ENCODE assay signal across 33 cellular contexts in genomic region chr13:68995972-68996670, GRCh38.
"Had no signal": no experiment of that assay in that cellular context is flagged by ENCODE, and none has a peak within 500 bp of the region (broad histone marks: within the 10 kb centered on the region; RNA-seq: fewer than 3 reads in every experiment).

No MANE protein-coding gene starts in this region.

- H3K27ac ChIP-seq: adrenal gland, body of pancreas, epithelial cell of prostate, esophagus squamous epithelium, gastroesophageal sphincter, heart right ventricle, WERI-Rb-1 had no signal

- ATAC-seq: activated CD4-positive, alpha-beta T cell treated with anti-CD3 and anti-CD28 coated beads for 36 hours; activated CD8-positive, alpha-beta memory T cell treated with anti-CD3 and anti-CD28 coated beads, Interleukin-2, amount 10 ng/mL, durations not matched to agents 7 days and 5 days; activated CD8-positive, alpha-beta T cell treated with anti-CD3 and anti-CD28 coated beads, Interleukin-2, amount 10 ng/mL, durations not matched to agents 7 days and 5 days; activated naive CD8-positive, alpha-beta T cell treated with anti-CD3 and anti-CD28 coated beads, Interleukin-2, amount 50 U/mL, for 24 hours; body of pancreas; gastroesophageal sphincter; heart right ventricle; T-helper 17 cell had no signal

- H3K4me3 Mint-ChIP-seq: activated CD4-positive, alpha-beta memory T cell treated with anti-CD3 and anti-CD28 coated beads for 36 hours; activated CD4-positive, alpha-beta T cell treated with anti-CD3 and anti-CD28 coated beads for 36 hours; activated CD4-positive, alpha-beta T cell treated with anti-CD3 and anti-CD28 coated beads, Interleukin-2, amount 10 ng/mL, durations not matched to agents 24 days and 14 days; activated CD8-positive, alpha-beta memory T cell treated with anti-CD3 and anti-CD28 coated beads, Interleukin-2, amount 10 ng/mL, durations not matched to agents 7 days and 5 days; activated CD8-positive, alpha-beta T cell treated with anti-CD3 and anti-CD28 coated beads, Interleukin-2, amount 10 ng/mL, durations not matched to agents 7 days and 5 days; activated naive CD4-positive, alpha-beta T cell treated with anti-CD3 and anti-CD28 coated beads for 36 hours; activated naive CD4-positive, alpha-beta T cell treated with anti-CD3 and anti-CD28 coated beads, Interleukin-2, amount 50 U/mL, for 24 hours; activated naive CD8-positive, alpha-beta T cell treated with anti-CD3 and anti-CD28 coated beads for 36 hours; activated naive CD8-positive, alpha-beta T cell treated with anti-CD3 and anti-CD28 coated beads, Interleukin-2, amount 50 U/mL, for 24 hours; activated T-helper 1 cell treated with anti-CD3 and anti-CD28 coated beads, Interleukin-12 subunit alpha, Interleukin-12 subunit beta, Interleukin-2, Interleukin-4 antibody, amounts not matched to agents 30 ng/mL and 10 ng/mL and 1 ng/mL, durations not matched to agents 14 hours and 24 hours and 36 hours; T-helper 17 cell; T-helper 2 cell treated with Interferon-gamma antibody and Interleukin-4, amounts not matched to agents 5 μg/mL and 100 μg/mL, for 36 hours had no signal

- H3K27ac Mint-ChIP-seq: activated CD4-positive, alpha-beta memory T cell treated with anti-CD3 and anti-CD28 coated beads for 36 hours; activated CD4-positive, alpha-beta T cell treated with anti-CD3 and anti-CD28 coated beads for 36 hours; activated CD4-positive, alpha-beta T cell treated with anti-CD3 and anti-CD28 coated beads, Interleukin-2, amount 10 ng/mL, durations not matched to agents 24 days and 14 days; activated CD8-positive, alpha-beta memory T cell treated with anti-CD3 and anti-CD28 coated beads, Interleukin-2, amount 10 ng/mL, durations not matched to agents 7 days and 5 days; activated CD8-positive, alpha-beta T cell treated with anti-CD3 and anti-CD28 coated beads, Interleukin-2, amount 10 ng/mL, durations not matched to agents 7 days and 5 days; activated naive CD4-positive, alpha-beta T cell treated with anti-CD3 and anti-CD28 coated beads for 36 hours; activated naive CD4-positive, alpha-beta T cell treated with anti-CD3 and anti-CD28 coated beads, Interleukin-2, amount 50 U/mL, for 24 hours; activated naive CD8-positive, alpha-beta T cell treated with anti-CD3 and anti-CD28 coated beads for 36 hours; activated naive CD8-positive, alpha-beta T cell treated with anti-CD3 and anti-CD28 coated beads, Interleukin-2, amount 50 U/mL, for 24 hours; activated T-helper 1 cell treated with anti-CD3 and anti-CD28 coated beads, Interleukin-12 subunit alpha, Interleukin-12 subunit beta, Interleukin-2, Interleukin-4 antibody, amounts not matched to agents 30 ng/mL and 10 ng/mL and 1 ng/mL, durations not matched to agents 14 hours and 24 hours and 36 hours; activated T-helper 2 cell treated with anti-CD3 and anti-CD28 coated beads, Interferon-gamma antibody, Interleukin-2, Interleukin-4, amounts not matched to agents 10 μg/mL and 5 μg/mL and 100 μg/mL, durations not matched to agents 14 hours and 24 hours and 36 hours; T-helper 17 cell; T-helper 2 cell treated with Interferon-gamma antibody and Interleukin-4, amounts not matched to agents 5 μg/mL and 100 μg/mL, for 36 hours had no signal

- H3K36me3 ChIP-seq: adrenal gland, esophagus squamous epithelium, gastroesophageal sphincter, heart right ventricle, WERI-Rb-1 had no signal

- H3K27me3 Mint-ChIP-seq: activated CD4-positive, alpha-beta memory T cell treated with anti-CD3 and anti-CD28 coated beads for 36 hours; activated CD4-positive, alpha-beta T cell treated with anti-CD3 and anti-CD28 coated beads for 36 hours; activated CD4-positive, alpha-beta T cell treated with anti-CD3 and anti-CD28 coated beads, Interleukin-2, amount 10 ng/mL, durations not matched to agents 24 days and 14 days; activated CD8-positive, alpha-beta memory T cell treated with anti-CD3 and anti-CD28 coated beads, Interleukin-2, amount 10 ng/mL, durations not matched to agents 7 days and 5 days; activated naive CD4-positive, alpha-beta T cell treated with anti-CD3 and anti-CD28 coated beads, Interleukin-2, amount 50 U/mL, for 24 hours; activated naive CD8-positive, alpha-beta T cell treated with anti-CD3 and anti-CD28 coated beads for 36 hours; activated naive CD8-positive, alpha-beta T cell treated with anti-CD3 and anti-CD28 coated beads, Interleukin-2, amount 50 U/mL, for 24 hours; T-helper 17 cell had no signal

- H3K4me1 Mint-ChIP-seq: activated CD4-positive, alpha-beta T cell treated with anti-CD3 and anti-CD28 coated beads for 36 hours; activated CD4-positive, alpha-beta T cell treated with anti-CD3 and anti-CD28 coated beads, Interleukin-2, amount 10 ng/mL, durations not matched to agents 24 days and 14 days; activated CD8-positive, alpha-beta memory T cell treated with anti-CD3 and anti-CD28 coated beads, Interleukin-2, amount 10 ng/mL, durations not matched to agents 7 days and 5 days; activated naive CD4-positive, alpha-beta T cell treated with anti-CD3 and anti-CD28 coated beads, Interleukin-2, amount 50 U/mL, for 24 hours; activated naive CD8-positive, alpha-beta T cell treated with anti-CD3 and anti-CD28 coated beads for 36 hours; activated naive CD8-positive, alpha-beta T cell treated with anti-CD3 and anti-CD28 coated beads, Interleukin-2, amount 50 U/mL, for 24 hours; T-helper 17 cell had no signal

- H3K4me3 ChIP-seq: adrenal gland, body of pancreas, esophagus squamous epithelium, gastroesophageal sphincter, heart right ventricle had no signal

- H3K36me3 Mint-ChIP-seq: activated CD4-positive, alpha-beta memory T cell treated with anti-CD3 and anti-CD28 coated beads for 36 hours; activated CD8-positive, alpha-beta memory T cell treated with anti-CD3 and anti-CD28 coated beads, Interleukin-2, amount 10 ng/mL, durations not matched to agents 7 days and 5 days; activated naive CD4-positive, alpha-beta T cell treated with anti-CD3 and anti-CD28 coated beads, Interleukin-2, amount 50 U/mL, for 24 hours; activated naive CD8-positive, alpha-beta T cell treated with anti-CD3 and anti-CD28 coated beads for 36 hours had no signal

- H3K9me3 ChIP-seq: body of pancreas, esophagus squamous epithelium had no signal

- H3K27me3 ChIP-seq: adrenal gland, body of pancreas, esophagus squamous epithelium, gastroesophageal sphincter, heart right ventricle had no signal

- H3K4me1 ChIP-seq: adrenal gland, body of pancreas, esophagus squamous epithelium, gastroesophageal sphincter, heart right ventricle had no signal

- DNase-seq: activated CD4-positive, alpha-beta memory T cell treated with anti-CD3 and anti-CD28 coated beads for 36 hours; activated CD4-positive, alpha-beta T cell treated with anti-CD3 and anti-CD28 coated beads for 36 hours; activated CD4-positive, alpha-beta T cell treated with anti-CD3 and anti-CD28 coated beads, Interleukin-2, amount 10 ng/mL, durations not matched to agents 24 days and 14 days; activated CD4-positive, CD25-positive, alpha-beta regulatory T cell; activated CD4-positive, CD25-positive, alpha-beta regulatory T cell treated with anti-CD3 and anti-CD28 coated beads, Interleukin-2, amount 50 U/mL, for 72 hours; activated CD8-positive, alpha-beta memory T cell treated with anti-CD3 and anti-CD28 coated beads, Interleukin-2, amount 10 ng/mL, durations not matched to agents 7 days and 5 days; activated CD8-positive, alpha-beta memory T cell treated with anti-CD3 and anti-CD28 coated beads, Interleukin-2, amount 50 U/mL, for 4 hours; activated CD8-positive, alpha-beta T cell treated with anti-CD3 and anti-CD28 coated beads, Interleukin-2, amount 10 ng/mL, durations not matched to agents 7 days and 5 days; activated effector memory CD4-positive, alpha-beta T cell treated with anti-CD3 and anti-CD28 coated beads, Interleukin-2, amount 50 U/mL, for 16 hours; activated naive CD4-positive, alpha-beta T cell treated with anti-CD3 and anti-CD28 coated beads for 36 hours; activated naive CD8-positive, alpha-beta T cell treated with anti-CD3 and anti-CD28 coated beads for 36 hours; activated naive CD8-positive, alpha-beta T cell treated with anti-CD3 and anti-CD28 coated beads, Interleukin-2, amount 50 U/mL, for 24 hours; activated T-cell treated with anti-CD3 and anti-CD28 coated beads, Interleukin-2, amount 50 U/mL, for 1 hour; activated T-cell treated with anti-CD3 and anti-CD28 coated beads, Interleukin-2, amount 50 U/mL, for 48 hours; adrenal gland; amygdala; aorta; body of pancreas; caudate nucleus; cortex of kidney; effector CD8-positive, alpha-beta T cell; esophagus squamous epithelium; foreskin melanocyte; heart right ventricle; T-helper 17 cell; T1000; WERI-Rb-1 had no signal
